ENCODE assay signal across 8 cellular contexts in the genomic region with DNA sequence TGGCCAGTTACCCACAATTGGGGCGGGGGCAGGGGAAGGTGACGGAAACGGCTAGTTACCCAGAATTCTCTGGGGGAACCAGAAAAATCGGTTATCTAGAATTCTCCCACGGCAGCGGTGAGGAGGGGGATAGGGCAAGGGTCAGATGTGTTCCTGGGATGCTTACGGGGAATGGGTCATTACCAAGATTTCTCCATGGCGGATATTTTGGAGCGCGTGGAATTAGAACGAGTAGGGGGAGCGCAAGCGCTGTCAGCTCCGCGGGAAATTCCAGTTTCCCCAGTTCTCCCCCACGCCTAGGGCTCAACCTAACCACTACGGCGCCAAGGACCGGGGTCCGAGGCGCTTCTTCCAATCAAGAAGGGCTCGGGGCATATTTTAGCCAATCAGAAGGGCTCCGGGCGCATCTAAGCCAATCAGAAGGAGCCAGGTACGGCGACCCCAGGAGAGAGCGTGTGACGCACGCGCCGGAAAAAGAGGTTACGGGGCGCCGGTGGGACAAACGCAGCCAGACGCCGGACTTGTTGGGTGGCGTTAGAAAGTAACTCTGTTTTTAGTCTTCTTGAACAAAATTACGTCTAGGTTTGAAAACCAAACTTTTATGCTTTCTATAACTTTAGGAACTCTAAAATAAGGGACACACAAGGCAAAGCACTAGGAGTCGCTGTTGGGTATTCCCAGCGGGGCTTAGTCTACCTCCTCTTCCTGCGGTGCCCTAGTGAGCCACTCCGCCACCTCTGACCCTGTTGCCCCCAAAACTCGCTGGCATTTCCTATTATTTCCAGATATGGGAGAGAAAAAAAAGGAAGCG.
DNase-seq lines count a peak whose midpoint lies in the region; ATAC-seq lines count a peak whose summit lies in the region.

A gene with protein sequence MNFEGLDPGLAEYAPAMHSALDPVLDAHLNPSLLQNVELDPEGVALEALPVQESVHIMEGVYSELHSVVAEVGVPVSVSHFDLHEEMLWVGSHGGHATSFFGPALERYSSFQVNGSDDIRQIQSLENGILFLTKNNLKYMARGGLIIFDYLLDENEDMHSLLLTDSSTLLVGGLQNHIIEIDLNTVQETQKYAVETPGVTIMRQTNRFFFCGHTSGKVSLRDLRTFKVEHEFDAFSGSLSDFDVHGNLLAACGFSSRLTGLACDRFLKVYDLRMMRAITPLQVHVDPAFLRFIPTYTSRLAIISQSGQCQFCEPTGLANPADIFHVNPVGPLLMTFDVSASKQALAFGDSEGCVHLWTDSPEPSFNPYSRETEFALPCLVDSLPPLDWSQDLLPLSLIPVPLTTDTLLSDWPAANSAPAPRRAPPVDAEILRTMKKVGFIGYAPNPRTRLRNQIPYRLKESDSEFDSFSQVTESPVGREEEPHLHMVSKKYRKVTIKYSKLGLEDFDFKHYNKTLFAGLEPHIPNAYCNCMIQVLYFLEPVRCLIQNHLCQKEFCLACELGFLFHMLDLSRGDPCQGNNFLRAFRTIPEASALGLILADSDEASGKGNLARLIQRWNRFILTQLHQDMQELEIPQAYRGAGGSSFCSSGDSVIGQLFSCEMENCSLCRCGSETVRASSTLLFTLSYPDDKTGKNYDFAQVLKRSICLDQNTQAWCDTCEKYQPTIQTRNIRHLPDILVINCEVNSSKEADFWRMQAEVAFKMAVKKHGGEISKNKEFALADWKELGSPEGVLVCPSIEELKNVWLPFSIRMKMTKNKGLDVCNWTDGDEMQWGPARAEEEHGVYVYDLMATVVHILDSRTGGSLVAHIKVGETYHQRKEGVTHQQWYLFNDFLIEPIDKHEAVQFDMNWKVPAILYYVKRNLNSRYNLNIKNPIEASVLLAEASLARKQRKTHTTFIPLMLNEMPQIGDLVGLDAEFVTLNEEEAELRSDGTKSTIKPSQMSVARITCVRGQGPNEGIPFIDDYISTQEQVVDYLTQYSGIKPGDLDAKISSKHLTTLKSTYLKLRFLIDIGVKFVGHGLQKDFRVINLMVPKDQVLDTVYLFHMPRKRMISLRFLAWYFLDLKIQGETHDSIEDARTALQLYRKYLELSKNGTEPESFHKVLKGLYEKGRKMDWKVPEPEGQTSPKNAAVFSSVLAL (minus strand): TSS at position 322 of the 811 bp plus-strand sequence. CDS start 906 bp downstream, outside the sequence.

- DNase-seq in AG20443 (ENCODE audit: low spot score) (peak; percentile 98), NCI-H446 (lab: John Stamatoyannopoulos, UW) (peak; percentile 94 to 97), islet precursor cell (peak; percentile 99)
- peak; percentile 87 for DNase-seq in activated CD4-positive, CD25-positive, alpha-beta regulatory T cell treated with anti-CD3 and anti-CD28 coated beads, Interleukin-2, amount 50 U/mL, for 16 hours (ENCODE audit: low read depth, low spot score)
- DNase-seq in central memory CD8-positive, alpha-beta T cell (ENCODE audit: low spot score in 2 of 2), result peak; percentile 84 to 92
- DNase-seq in stimulated activated CD4-positive, alpha-beta T cell treated with anti-CD3 and anti-CD28 coated beads, Interleukin-12 subunit alpha, Interleukin-12 subunit beta, amount 100 ng/mL, for 48 hours (ENCODE audit: low read depth in 2 of 3, low spot score in 1 of 3), result peak; percentile 88 to 91 (median 89)

- peaks cover 26% of the 10 kb centered on the region for H3K4me1 Mint-ChIP-seq in central memory CD8-positive, alpha-beta T cell

- peaks cover 17% of the 10 kb centered on the region for H3K36me3 Mint-ChIP-seq in central memory CD8-positive, alpha-beta T cell (ENCODE audit: insufficient read depth)

- H3K9me3 Mint-ChIP-seq in central memory CD8-positive, alpha-beta T cell, result no peaks in the 10 kb centered on the region

- peak within 1 kb of the TSS; percentile 100 for H3K27ac Mint-ChIP-seq in central memory CD8-positive, alpha-beta T cell (ENCODE audit: low read depth)

- ATAC-seq in GM19035 (IDR thresholded peaks at IDR 0.05; ENCODE audit: unreplicated experiment) (peak; percentile 94), HG03354 (IDR thresholded peaks at IDR 0.05; ENCODE audit: poor library complexity, severe bottlenecking, unreplicated experiment) (peak; percentile 96)
- peak; percentile 92 for ATAC-seq in central memory CD8-positive, alpha-beta T cell (replicated peaks; ENCODE audit: extremely low read depth, poor library complexity, severe bottlenecking)

- H3K27me3 Mint-ChIP-seq in central memory CD8-positive, alpha-beta T cell, result no peaks in the 10 kb centered on the region

- peak within 1 kb of the TSS; percentile 95 for H3K4me3 Mint-ChIP-seq in central memory CD8-positive, alpha-beta T cell

Comparison
In these comparisons a context has a peak if more than half of its experiments do, and no peak if none do; other contexts are left out.
1. Peak in every context shown above with its lines: DNase-seq and ATAC-seq.